In genomic region chr17:10598620-10599019, GRCh38 we compare ENCODE assay signal across 23 cellular contexts. TPM values are rescaled to one million over a fixed set of nuclear protein-coding genes. Genes with fewer than 3 reads are reported as not detected.
"Had no signal": no experiment of that assay in that cellular context is flagged by ENCODE, and none has a peak within 500 bp of the region (broad histone marks: within the 10 kb centered on the region; RNA-seq: fewer than 3 reads in every experiment).

No MANE protein-coding gene starts in this region.

- H3K9me2 ChIP-seq: SK-N-SH had no signal

- H3K36me3 ChIP-seq: Peyer's patch, SJCRH30 had no signal

- H3K27me3 ChIP-seq: body of pancreas, Peyer's patch, SJCRH30 had no signal

- H3K4me2 ChIP-seq: SK-N-SH had no signal

- H3K9ac ChIP-seq: SK-N-SH had no signal

- H3K4me1 ChIP-seq: body of pancreas, Peyer's patch, SJCRH30 had no signal

- H3K27ac ChIP-seq: body of pancreas, Peyer's patch, RWPE1, SJCRH30 had no signal

- DNase-seq: activated CD4-positive, alpha-beta T cell treated with anti-CD3 and anti-CD28 coated beads for 48 hours; activated CD4-positive, alpha-beta T cell treated with anti-CD3 and anti-CD28 coated beads, Interleukin-2, amount 50 U/mL, for 4 hours; activated CD4-positive, CD25-positive, alpha-beta regulatory T cell treated with anti-CD3 and anti-CD28 coated beads, Interleukin-2, amount 50 U/mL, for 72 hours; activated CD8-positive, alpha-beta memory T cell treated with anti-CD3 and anti-CD28 coated beads, Interleukin-2, amount 50 U/mL, for 48 hours; activated CD8-positive, alpha-beta T cell treated with anti-CD3 and anti-CD28 coated beads, Interleukin-2, amount 10 ng/mL, durations not matched to agents 7 days and 5 days; activated naive CD4-positive, alpha-beta T cell; activated T-cell treated with anti-CD3 and anti-CD28 coated beads, Interleukin-2, amount 50 U/mL, for 1 hour; aorta; body of pancreas; NCI-H1105 treated with DMSO at 0.1 percent for 48 hours; NCI-H1436 treated with DMSO at 0.1 percent for 48 hours; NCI-H187; NCI-H2081; NCI-H226; NCI-H69; Peyer's patch; Right ventricle myocardium superior; SJCRH30; SK-N-SH; T-helper 1 cell had no signal

- H3K4me3 ChIP-seq: body of pancreas, Peyer's patch, SJCRH30 had no signal

- H3K9me3 ChIP-seq: body of pancreas, Peyer's patch, SJCRH30, SK-N-SH had no signal

RNA-seq across cellular contexts. Expression of gene MYH2, which starts 49.2 kb away (rescaled TPM):
- total RNA-seq: activated CD8-positive, alpha-beta T cell treated with anti-CD3 and anti-CD28 coated beads, Interleukin-2, amount 10 ng/mL, durations not matched to agents 7 days and 5 days; aorta; body of pancreas; NCI-H460; Right ventricle myocardium superior; T-helper 2 cell treated with Interferon-gamma antibody and Interleukin-4, amounts not matched to agents 100 ng/mL and 5 ng/mL, for 36 hours had no signal
